9 cellular contexts compared by ENCODE assay signal in the genomic region with DNA sequence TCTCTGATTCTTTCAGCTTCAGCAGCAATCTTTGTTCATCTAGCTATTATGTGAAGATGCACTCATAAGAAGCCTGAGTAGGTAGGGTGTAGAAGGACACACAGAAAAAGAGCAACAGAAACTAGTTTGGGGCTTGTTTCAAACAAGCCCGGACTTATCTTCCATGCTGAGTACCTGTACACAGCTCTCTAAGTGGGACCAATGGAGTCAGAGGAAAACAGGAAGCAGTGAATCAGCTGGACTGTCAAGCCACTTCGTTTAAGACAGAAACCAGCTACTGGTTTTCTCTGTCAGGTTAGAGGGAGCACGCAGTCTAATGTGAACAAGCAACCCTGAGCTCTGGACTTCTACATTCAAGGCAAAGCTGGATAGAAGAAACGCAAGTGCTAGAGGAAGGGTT. TPM values are rescaled to one million over a fixed set of nuclear protein-coding genes. Genes with fewer than 3 reads are reported as not detected.
DNase-seq lines count a peak whose midpoint lies in the region; ATAC-seq, FAIRE-seq and TF ChIP-seq lines count a peak whose summit lies in the region.
"Had no signal": no experiment of that assay in that cellular context is flagged by ENCODE, and none has a peak within 500 bp of the region (broad histone marks: within the 10 kb centered on the region; RNA-seq: fewer than 3 reads in every experiment).

No MANE protein-coding gene starts in this region.

- CTCF ChIA-PET in HEK293T (lab: Yijun Ruan, JAX), result interaction anchor here (0.7 kb wide), 1 partner anchor 1039 kb away, joined by 3 read pairs; no protein-coding TSS in a partner anchor

- H3K9me3 ChIP-seq in breast epithelium (no peaks in the 10 kb centered on the region), prostate gland (no peaks in the 10 kb centered on the region), MM.1S (replicated peaks; ENCODE audit: insufficient read depth, low read length) (no peaks in the 10 kb centered on the region)

- H3K9ac ChIP-seq in MM.1S (ENCODE audit: low read length), result no peak overlapping the region

- no peak for TF ChIP-seq CTCF in breast epithelium (IDR thresholded peaks at IDR 0.05)
- no peak for TF ChIP-seq CTCF in prostate gland (IDR thresholded peaks at IDR 0.05)
- TF ChIP-seq CTCF in D721Med (IDR thresholded peaks at IDR 0.05; ENCODE audit: insufficient read depth, missing control alignments), result no peak
- TF ChIP-seq CTCF in MM.1S (IDR thresholded peaks at IDR 0.05; ENCODE audit: low read length), result no peak

- no peak overlapping the region for H2AFZ ChIP-seq in MM.1S (ENCODE audit: low read length)

- no peaks in the 10 kb centered on the region for H3K27me3 Mint-ChIP-seq in T-helper 2 cell treated with Interferon-gamma antibody and Interleukin-4, amounts not matched to agents 5 μg/mL and 100 μg/mL, for 36 hours (ENCODE audit: low read depth)

- no peaks in the 10 kb centered on the region for H3K4me1 ChIP-seq in breast epithelium
- H3K4me1 ChIP-seq in prostate gland (replicated peaks), result no peaks in the 10 kb centered on the region
- H3K4me1 ChIP-seq in MM.1S (ENCODE audit: low read length), result no peaks in the 10 kb centered on the region

- POLR2A ChIA-PET in HEK293T (lab: Yijun Ruan, JAX), result interaction anchor here (1.4 to 1.6 kb wide), 2 partner anchors 13 to 16 kb away, joined by 4 to 7 read pairs; a partner anchor contains a TSS

- H3K4me2 ChIP-seq in MM.1S (ENCODE audit: low read depth, low read length), result no peak overlapping the region

- H3K4me3 ChIP-seq in breast epithelium (peak overlapping the region in 1 of 3 donors; percentile 21), prostate gland (no peak overlapping the region), MM.1S (ENCODE audit: low read length) (no peak overlapping the region)

- TF ChIP-seq POLR2A in breast epithelium (IDR thresholded peaks at IDR 0.05), result no peak
- no peak for TF ChIP-seq POLR2A in prostate gland (IDR thresholded peaks at IDR 0.05)

- H4K20me1 ChIP-seq in MM.1S (ENCODE audit: insufficient read depth, low read length), result no peaks in the 10 kb centered on the region

- peak overlapping the region; percentile 0 to 35 for H3K27ac ChIP-seq in breast epithelium
- H3K27ac ChIP-seq in prostate gland, result peak overlapping the region in 1 of 2 donors; percentile 44
- no peak overlapping the region for H3K27ac ChIP-seq in MM.1S (ENCODE audit: low read length)

- 31% methylated on average over 4 of the region's 4 CpGs for WGBS in prostate gland

- H3K27ac Mint-ChIP-seq in T-helper 2 cell treated with Interferon-gamma antibody and Interleukin-4, amounts not matched to agents 5 μg/mL and 100 μg/mL, for 36 hours, result peak overlapping the region; percentile 47

- no peak for FAIRE-seq in D721Med (lab: Jason Lieb, UNC)

- DNase-seq in T-helper 2 cell treated with Interferon-gamma antibody and Interleukin-4, amounts not matched to agents 5 μg/mL and 100 μg/mL, for 36 hours (ENCODE audit: low spot score), result no peak
- DNase-seq in T-helper 2 cell, result no peak
- DNase-seq in breast epithelium (ENCODE audit: low spot score in 2 of 2), result no peak
- peak; percentile 52 for DNase-seq in prostate gland (ENCODE audit: low spot score)
- no peak for DNase-seq in D721Med (ENCODE audit: insufficient read length, low spot score)
- no peak for DNase-seq in HEK293T (ENCODE audit: extremely low spot score)
- no peak for DNase-seq in MM.1S
- DNase-seq: NCI-H748 treated with DMSO at 0.1 percent for 48 hours had no signal

- intact Hi-C loops in breast epithelium (cut with DNase I; ENCODE audit: low total_unique reads), result no loop called here
- intact Hi-C loops in prostate gland (cut with DNase I), result no loop called here

- peaks cover 22% of the 10 kb centered on the region for H3K4me1 Mint-ChIP-seq in T-helper 2 cell treated with Interferon-gamma antibody and Interleukin-4, amounts not matched to agents 5 μg/mL and 100 μg/mL, for 36 hours (ENCODE audit: low read depth)

- H3F3A ChIP-seq in MM.1S (ENCODE audit: insufficient read depth, low read length), result no peaks in the 10 kb centered on the region

- ATAC-seq in HG03159 (IDR thresholded peaks at IDR 0.05; ENCODE audit: unreplicated experiment), result peak; percentile 43

- no peaks in the 10 kb centered on the region for H3K79me2 ChIP-seq in MM.1S (ENCODE audit: low read length)

- H3K9me3 Mint-ChIP-seq in T-helper 2 cell treated with Interferon-gamma antibody and Interleukin-4, amounts not matched to agents 5 μg/mL and 100 μg/mL, for 36 hours, result no peaks in the 10 kb centered on the region

- no peak overlapping the region for H3K4me3 Mint-ChIP-seq in T-helper 2 cell treated with Interferon-gamma antibody and Interleukin-4, amounts not matched to agents 5 μg/mL and 100 μg/mL, for 36 hours

- peaks cover 3% of the 10 kb centered on the region for H3K36me3 Mint-ChIP-seq in T-helper 2 cell treated with Interferon-gamma antibody and Interleukin-4, amounts not matched to agents 5 μg/mL and 100 μg/mL, for 36 hours (ENCODE audit: low read depth)

- no peaks in the 10 kb centered on the region for H3K36me3 ChIP-seq in breast epithelium
- no peaks in the 10 kb centered on the region for H3K36me3 ChIP-seq in prostate gland
- no peaks in the 10 kb centered on the region for H3K36me3 ChIP-seq in MM.1S (replicated peaks; ENCODE audit: insufficient read depth, low read length)

- H3K27me3 ChIP-seq in breast epithelium (no peaks in the 10 kb centered on the region), prostate gland (replicated peaks; ENCODE audit: insufficient read depth) (no peaks in the 10 kb centered on the region), MM.1S (replicated peaks; ENCODE audit: insufficient read depth, low read length) (no peaks in the 10 kb centered on the region)

- H3K9me2 ChIP-seq in MM.1S (replicated peaks; ENCODE audit: insufficient read depth, low read length), result no peaks in the 10 kb centered on the region

TF ChIP-seq in HEK293T, 16 proteins besides CTCF, POLR2A, EP300 and RAD21:
- no peak for TF ChIP-seq ZNF384 (IDR thresholded peaks at IDR 0.05)
- TF ChIP-seq TARDBP (IDR thresholded peaks at IDR 0.05), result no peak
- no peak for TF ChIP-seq LEF1 (IDR thresholded peaks at IDR 0.05; ENCODE audit: borderline replicate concordance)
- no peak for TF ChIP-seq SP1 (IDR thresholded peaks at IDR 0.05)
- TF ChIP-seq FOXK2 (IDR thresholded peaks at IDR 0.05), result no peak
- no peak for TF ChIP-seq HDGF (IDR thresholded peaks at IDR 0.05; ENCODE audit: borderline replicate concordance)
- TF ChIP-seq FOXA1 (IDR thresholded peaks at IDR 0.05), result no peak
- TF ChIP-seq SUZ12 (IDR thresholded peaks at IDR 0.05), result no peak
- TF ChIP-seq CTBP1 (IDR thresholded peaks at IDR 0.05; ENCODE audit: borderline replicate concordance), result no peak
- TF ChIP-seq L3MBTL2 (conservative IDR thresholded peaks at IDR 0.05), result no peak
- no peak for TF ChIP-seq FOXM1 (IDR thresholded peaks at IDR 0.05; ENCODE audit: borderline replicate concordance)
- TF ChIP-seq NFRKB (IDR thresholded peaks at IDR 0.05), result no peak
- no peak for TF ChIP-seq BHLHE40 (IDR thresholded peaks at IDR 0.05; ENCODE audit: borderline replicate concordance)
- TF ChIP-seq ELF4 (IDR thresholded peaks at IDR 0.05), result no peak
- TF ChIP-seq, protein P1, sequence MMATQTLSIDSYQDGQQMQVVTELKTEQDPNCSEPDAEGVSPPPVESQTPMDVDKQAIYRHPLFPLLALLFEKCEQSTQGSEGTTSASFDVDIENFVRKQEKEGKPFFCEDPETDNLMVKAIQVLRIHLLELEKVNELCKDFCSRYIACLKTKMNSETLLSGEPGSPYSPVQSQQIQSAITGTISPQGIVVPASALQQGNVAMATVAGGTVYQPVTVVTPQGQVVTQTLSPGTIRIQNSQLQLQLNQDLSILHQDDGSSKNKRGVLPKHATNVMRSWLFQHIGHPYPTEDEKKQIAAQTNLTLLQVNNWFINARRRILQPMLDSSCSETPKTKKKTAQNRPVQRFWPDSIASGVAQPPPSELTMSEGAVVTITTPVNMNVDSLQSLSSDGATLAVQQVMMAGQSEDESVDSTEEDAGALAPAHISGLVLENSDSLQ (IDR thresholded peaks at IDR 0.05), result no peak
- TF ChIP-seq ARNT (IDR thresholded peaks at IDR 0.05), result no peak

RNA-seq across cellular contexts. Expression of a gene that starts 16.0 kb away (rescaled TPM):
- total RNA-seq in breast epithelium, result 10 to 100 TPM; 10.9 to 54.9 (median 16.7) TPM
- total RNA-seq in prostate gland, result 10 to 100 TPM in 1 of 2 donors, 1 to 10 TPM in 1; 5.4 to 14.1 TPM
